Comparison of ENCODE assay signal across 1 cellular context in the genomic region with DNA sequence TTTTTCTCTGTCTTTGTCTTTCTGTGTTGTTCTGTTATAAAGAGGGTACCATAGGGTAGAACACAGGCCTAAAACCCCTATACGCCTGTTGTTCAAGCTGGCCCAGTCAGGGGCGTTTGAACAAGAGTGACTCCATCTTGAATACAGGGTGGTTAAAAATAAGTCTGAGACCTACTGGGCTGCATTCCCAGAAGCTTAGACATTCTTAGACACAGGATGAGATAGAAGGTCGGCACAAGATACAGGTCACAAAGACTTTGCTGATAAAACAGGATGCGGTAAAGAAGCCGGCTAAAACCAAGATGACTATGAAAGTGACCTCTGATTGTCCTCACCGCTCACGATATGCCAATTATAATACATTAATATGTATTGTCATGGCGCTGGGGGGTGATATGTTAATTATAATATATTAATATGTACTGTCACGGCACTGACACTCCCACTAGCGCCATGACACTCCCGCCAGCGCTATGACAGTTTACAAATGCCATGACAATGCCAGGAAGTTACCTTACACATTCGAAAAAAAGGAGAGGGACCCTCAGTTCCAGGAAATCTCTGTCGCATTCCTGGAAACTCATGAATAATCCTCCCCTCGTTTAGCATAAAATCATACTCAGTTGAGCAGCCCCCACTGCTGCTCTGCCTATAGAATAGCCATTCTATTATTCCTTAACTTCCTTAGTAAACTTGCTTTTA.
TF ChIP-seq lines count a peak whose summit lies in the region.

No MANE protein-coding gene starts in this region.

TF ChIP-seq in K562, 482 proteins besides CTCF, POLR2A, EP300 and RAD21 (continued from another document and continues in another):
- TF ChIP-seq, protein P1, sequence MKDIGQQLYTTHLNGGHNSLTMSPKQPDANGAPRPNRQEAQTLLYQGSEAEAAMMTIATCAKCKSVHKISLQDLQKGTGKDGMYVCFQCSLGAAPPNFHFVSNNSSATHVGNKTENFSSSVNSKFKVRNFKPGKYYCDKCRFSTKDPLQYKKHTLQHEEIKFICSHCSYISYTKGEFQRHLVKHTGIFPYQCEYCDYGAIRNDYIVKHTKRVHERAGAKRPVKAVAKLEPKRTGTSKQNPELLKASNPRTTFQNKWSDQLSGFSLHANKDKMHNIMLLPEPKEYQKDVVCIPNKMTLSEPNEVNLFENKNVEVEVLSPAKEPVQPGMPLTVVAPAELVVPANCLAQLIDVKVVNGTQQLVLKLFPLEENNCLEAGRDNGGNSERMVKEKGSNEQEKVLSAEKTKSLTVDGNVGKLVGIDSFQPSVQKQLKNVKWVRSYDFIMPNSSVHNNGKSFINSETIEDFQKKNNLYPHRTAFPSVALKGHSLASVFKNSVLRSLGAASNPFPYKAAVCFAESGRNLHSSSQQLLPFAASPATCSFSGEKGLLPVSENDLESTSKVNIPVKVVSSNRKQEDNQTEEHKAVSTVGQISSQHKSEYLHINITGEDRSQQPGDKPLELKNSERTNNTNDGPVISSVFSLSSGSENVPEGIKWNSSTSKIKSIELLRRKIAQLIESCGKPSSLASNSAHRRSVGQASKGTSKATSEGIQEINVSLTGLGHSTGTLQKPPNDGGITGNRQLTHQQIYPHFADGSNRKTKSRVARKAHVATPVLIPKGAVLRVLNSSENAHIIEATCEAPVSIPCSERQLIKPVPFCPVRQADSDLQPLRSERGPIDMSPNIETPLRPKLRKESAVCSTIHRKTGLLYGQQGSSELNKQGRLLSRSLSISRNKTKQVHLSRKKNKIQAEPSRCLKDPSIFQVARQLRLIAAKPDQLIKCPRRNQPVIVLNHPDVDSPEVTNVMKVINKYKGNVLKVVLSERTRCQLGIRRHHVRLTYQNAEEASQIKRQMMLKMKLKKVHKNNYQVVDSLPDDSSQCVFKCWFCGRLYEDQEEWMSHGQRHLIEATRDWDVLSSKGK (CRISPR knock-in tag; IDR thresholded peaks at IDR 0.05): peak; percentile 98
- TF ChIP-seq ZKSCAN8 (CRISPR knock-in tag; IDR thresholded peaks at IDR 0.05) (peak; percentile 99), ZNF3 (CRISPR knock-in tag; IDR thresholded peaks at IDR 0.05) (peak; percentile 97), ZNF830 (CRISPR knock-in tag; IDR thresholded peaks at IDR 0.05) (peak; percentile 100), HNRNPH1 (optimal IDR thresholded peaks at IDR 0.05; ENCODE audit: low read depth, low read length) (no peak), POLR2G (IDR thresholded peaks at IDR 0.05; ENCODE audit: low read depth, low read length) (no peak), OTX1 (CRISPR knock-in tag; IDR thresholded peaks at IDR 0.05) (peak; percentile 100), YBX1 (IDR thresholded peaks at IDR 0.05) (no peak), HDAC3 (IDR thresholded peaks at IDR 0.05; ENCODE audit: borderline replicate concordance, partially characterized antibody) (no peak), KDM5B (IDR thresholded peaks at IDR 0.05; ENCODE audit: insufficient replicate concordance, low read depth, low read length) (no peak), MECOM (CRISPR knock-in tag; IDR thresholded peaks at IDR 0.05) (peak; percentile 99), NCOR1 (IDR thresholded peaks at IDR 0.05) (no peak), CTBP1 (IDR thresholded peaks at IDR 0.05; ENCODE audit: borderline replicate concordance) (no peak), TEAD4 (IDR thresholded peaks at IDR 0.05; ENCODE audit: low read length) (no peak), TEAD4 (CRISPR knock-in tag; IDR thresholded peaks at IDR 0.05; ENCODE audit: borderline replicate concordance) (no peak), MYNN (IDR thresholded peaks at IDR 0.05) (no peak), MYNN (CRISPR knock-in tag; IDR thresholded peaks at IDR 0.05) (no peak), ZFP30 (CRISPR knock-in tag; IDR thresholded peaks at IDR 0.05; ENCODE audit: borderline replicate concordance) (no peak; the same call in 1 of the 2 replicates), FUS (optimal IDR thresholded peaks at IDR 0.05; ENCODE audit: low read depth, low read length) (no peak), MAFG (tag; conservative IDR thresholded peaks at IDR 0.05) (peak; percentile 71), HCFC1 (IDR thresholded peaks at IDR 0.05; ENCODE audit: low read depth, low read length) (no peak), GATAD2A (IDR thresholded peaks at IDR 0.05) (no peak), HIVEP1 (CRISPR knock-in tag; IDR thresholded peaks at IDR 0.05) (peak; percentile 100), RB1 (IDR thresholded peaks at IDR 0.05; ENCODE audit: low read depth) (no peak), ZNF41 (CRISPR knock-in tag; conservative IDR thresholded peaks at IDR 0.05) (peak; percentile 100), ZBTB8A (IDR thresholded peaks at IDR 0.05; ENCODE audit: partially characterized antibody) (no peak), SIN3B (IDR thresholded peaks at IDR 0.05; ENCODE audit: low read depth) (no peak), NFYB (IDR thresholded peaks at IDR 0.05; ENCODE audit: extremely low read depth, insufficient read length) (no peak), RHOXF2B (CRISPR knock-in tag; conservative IDR thresholded peaks at IDR 0.05) (peak; percentile 99), NCOA2 (IDR thresholded peaks at IDR 0.05; ENCODE audit: partially characterized antibody in 2 of 2) (no peak), DNMT1 (IDR thresholded peaks at IDR 0.05) (no peak), SMARCA5 (IDR thresholded peaks at IDR 0.05) (no peak), CHCHD3 (CRISPR knock-in tag; IDR thresholded peaks at IDR 0.05) (no peak), ZNF445 (CRISPR knock-in tag; IDR thresholded peaks at IDR 0.05; ENCODE audit: low read depth) (peak; percentile 100), CBX8 (IDR thresholded peaks at IDR 0.05; ENCODE audit: borderline replicate concordance, extremely low read depth, low read depth, low read length, poor library complexity, severe bottlenecking) (no peak)
- TF ChIP-seq, protein P2, sequence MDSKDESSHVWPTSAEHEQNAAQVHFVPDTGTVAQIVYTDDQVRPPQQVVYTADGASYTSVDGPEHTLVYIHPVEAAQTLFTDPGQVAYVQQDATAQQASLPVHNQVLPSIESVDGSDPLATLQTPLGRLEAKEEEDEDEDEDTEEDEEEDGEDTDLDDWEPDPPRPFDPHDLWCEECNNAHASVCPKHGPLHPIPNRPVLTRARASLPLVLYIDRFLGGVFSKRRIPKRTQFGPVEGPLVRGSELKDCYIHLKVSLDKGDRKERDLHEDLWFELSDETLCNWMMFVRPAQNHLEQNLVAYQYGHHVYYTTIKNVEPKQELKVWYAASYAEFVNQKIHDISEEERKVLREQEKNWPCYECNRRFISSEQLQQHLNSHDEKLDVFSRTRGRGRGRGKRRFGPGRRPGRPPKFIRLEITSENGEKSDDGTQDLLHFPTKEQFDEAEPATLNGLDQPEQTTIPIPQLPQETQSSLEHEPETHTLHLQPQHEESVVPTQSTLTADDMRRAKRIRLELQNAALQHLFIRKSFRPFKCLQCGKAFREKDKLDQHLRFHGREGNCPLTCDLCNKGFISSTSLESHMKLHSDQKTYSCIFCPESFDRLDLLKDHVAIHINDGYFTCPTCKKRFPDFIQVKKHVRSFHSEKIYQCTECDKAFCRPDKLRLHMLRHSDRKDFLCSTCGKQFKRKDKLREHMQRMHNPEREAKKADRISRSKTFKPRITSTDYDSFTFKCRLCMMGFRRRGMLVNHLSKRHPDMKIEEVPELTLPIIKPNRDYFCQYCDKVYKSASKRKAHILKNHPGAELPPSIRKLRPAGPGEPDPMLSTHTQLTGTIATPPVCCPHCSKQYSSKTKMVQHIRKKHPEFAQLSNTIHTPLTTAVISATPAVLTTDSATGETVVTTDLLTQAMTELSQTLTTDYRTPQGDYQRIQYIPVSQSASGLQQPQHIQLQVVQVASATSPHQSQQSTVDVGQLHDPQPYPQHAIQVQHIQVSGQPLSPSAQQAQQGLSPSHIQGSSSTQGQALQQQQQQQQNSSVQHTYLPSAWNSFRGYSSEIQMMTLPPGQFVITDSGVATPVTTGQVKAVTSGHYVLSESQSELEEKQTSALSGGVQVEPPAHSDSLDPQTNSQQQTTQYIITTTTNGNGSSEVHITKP (IDR thresholded peaks at IDR 0.05; ENCODE audit: partially characterized antibody): no peak
- TF ChIP-seq, protein P3, sequence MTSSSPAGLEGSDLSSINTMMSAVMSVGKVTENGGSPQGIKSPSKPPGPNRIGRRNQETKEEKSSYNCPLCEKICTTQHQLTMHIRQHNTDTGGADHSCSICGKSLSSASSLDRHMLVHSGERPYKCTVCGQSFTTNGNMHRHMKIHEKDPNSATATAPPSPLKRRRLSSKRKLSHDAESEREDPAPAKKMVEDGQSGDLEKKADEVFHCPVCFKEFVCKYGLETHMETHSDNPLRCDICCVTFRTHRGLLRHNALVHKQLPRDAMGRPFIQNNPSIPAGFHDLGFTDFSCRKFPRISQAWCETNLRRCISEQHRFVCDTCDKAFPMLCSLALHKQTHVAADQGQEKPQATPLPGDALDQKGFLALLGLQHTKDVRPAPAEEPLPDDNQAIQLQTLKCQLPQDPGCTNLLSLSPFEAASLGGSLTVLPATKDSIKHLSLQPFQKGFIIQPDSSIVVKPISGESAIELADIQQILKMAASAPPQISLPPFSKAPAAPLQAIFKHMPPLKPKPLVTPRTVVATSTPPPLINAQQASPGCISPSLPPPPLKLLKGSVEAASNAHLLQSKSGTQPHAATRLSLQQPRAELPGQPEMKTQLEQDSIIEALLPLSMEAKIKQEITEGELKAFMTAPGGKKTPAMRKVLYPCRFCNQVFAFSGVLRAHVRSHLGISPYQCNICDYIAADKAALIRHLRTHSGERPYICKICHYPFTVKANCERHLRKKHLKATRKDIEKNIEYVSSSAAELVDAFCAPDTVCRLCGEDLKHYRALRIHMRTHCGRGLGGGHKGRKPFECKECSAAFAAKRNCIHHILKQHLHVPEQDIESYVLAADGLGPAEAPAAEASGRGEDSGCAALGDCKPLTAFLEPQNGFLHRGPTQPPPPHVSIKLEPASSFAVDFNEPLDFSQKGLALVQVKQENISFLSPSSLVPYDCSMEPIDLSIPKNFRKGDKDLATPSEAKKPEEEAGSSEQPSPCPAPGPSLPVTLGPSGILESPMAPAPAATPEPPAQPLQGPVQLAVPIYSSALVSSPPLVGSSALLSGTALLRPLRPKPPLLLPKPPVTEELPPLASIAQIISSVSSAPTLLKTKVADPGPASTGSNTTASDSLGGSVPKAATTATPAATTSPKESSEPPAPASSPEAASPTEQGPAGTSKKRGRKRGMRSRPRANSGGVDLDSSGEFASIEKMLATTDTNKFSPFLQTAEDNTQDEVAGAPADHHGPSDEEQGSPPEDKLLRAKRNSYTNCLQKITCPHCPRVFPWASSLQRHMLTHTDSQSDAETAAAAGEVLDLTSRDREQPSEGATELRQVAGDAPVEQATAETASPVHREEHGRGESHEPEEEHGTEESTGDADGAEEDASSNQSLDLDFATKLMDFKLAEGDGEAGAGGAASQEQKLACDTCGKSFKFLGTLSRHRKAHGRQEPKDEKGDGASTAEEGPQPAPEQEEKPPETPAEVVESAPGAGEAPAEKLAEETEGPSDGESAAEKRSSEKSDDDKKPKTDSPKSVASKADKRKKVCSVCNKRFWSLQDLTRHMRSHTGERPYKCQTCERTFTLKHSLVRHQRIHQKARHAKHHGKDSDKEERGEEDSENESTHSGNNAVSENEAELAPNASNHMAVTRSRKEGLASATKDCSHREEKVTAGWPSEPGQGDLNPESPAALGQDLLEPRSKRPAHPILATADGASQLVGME (CRISPR knock-in tag; IDR thresholded peaks at IDR 0.05): peak; percentile 100
- TF ChIP-seq, protein P4, sequence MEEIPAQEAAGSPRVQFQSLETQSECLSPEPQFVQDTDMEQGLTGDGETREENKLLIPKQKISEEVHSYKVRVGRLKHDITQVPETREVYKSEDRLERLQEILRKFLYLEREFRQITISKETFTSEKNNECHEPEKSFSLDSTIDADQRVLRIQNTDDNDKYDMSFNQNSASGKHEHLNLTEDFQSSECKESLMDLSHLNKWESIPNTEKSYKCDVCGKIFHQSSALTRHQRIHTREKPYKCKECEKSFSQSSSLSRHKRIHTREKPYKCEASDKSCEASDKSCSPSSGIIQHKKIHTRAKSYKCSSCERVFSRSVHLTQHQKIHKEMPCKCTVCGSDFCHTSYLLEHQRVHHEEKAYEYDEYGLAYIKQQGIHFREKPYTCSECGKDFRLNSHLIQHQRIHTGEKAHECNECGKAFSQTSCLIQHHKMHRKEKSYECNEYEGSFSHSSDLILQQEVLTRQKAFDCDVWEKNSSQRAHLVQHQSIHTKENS (CRISPR knock-in tag; IDR thresholded peaks at IDR 0.05): peak; percentile 99
- TF ChIP-seq, protein P5, sequence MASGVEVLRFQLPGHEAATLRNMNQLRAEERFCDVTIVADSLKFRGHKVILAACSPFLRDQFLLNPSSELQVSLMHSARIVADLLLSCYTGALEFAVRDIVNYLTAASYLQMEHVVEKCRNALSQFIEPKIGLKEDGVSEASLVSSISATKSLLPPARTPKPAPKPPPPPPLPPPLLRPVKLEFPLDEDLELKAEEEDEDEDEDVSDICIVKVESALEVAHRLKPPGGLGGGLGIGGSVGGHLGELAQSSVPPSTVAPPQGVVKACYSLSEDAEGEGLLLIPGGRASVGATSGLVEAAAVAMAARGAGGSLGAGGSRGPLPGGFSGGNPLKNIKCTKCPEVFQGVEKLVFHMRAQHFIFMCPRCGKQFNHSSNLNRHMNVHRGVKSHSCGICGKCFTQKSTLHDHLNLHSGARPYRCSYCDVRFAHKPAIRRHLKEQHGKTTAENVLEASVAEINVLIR (CRISPR knock-in tag; IDR thresholded peaks at IDR 0.05): peak; percentile 98
- TF ChIP-seq, protein P6, sequence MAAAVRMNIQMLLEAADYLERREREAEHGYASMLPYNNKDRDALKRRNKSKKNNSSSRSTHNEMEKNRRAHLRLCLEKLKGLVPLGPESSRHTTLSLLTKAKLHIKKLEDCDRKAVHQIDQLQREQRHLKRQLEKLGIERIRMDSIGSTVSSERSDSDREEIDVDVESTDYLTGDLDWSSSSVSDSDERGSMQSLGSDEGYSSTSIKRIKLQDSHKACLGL (CRISPR knock-in tag; IDR thresholded peaks at IDR 0.05; ENCODE audit: borderline replicate concordance, poor library complexity, severe bottlenecking): peak; percentile 77
- TF ChIP-seq, protein P7, sequence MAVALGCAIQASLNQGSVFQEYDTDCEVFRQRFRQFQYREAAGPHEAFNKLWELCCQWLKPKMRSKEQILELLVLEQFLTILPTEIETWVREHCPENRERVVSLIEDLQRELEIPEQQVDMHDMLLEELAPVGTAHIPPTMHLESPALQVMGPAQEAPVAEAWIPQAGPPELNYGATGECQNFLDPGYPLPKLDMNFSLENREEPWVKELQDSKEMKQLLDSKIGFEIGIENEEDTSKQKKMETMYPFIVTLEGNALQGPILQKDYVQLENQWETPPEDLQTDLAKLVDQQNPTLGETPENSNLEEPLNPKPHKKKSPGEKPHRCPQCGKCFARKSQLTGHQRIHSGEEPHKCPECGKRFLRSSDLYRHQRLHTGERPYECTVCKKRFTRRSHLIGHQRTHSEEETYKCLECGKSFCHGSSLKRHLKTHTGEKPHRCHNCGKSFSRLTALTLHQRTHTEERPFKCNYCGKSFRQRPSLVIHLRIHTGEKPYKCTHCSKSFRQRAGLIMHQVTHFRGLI (CRISPR knock-in tag; IDR thresholded peaks at IDR 0.05): peak; percentile 100
- TF ChIP-seq, protein P8, sequence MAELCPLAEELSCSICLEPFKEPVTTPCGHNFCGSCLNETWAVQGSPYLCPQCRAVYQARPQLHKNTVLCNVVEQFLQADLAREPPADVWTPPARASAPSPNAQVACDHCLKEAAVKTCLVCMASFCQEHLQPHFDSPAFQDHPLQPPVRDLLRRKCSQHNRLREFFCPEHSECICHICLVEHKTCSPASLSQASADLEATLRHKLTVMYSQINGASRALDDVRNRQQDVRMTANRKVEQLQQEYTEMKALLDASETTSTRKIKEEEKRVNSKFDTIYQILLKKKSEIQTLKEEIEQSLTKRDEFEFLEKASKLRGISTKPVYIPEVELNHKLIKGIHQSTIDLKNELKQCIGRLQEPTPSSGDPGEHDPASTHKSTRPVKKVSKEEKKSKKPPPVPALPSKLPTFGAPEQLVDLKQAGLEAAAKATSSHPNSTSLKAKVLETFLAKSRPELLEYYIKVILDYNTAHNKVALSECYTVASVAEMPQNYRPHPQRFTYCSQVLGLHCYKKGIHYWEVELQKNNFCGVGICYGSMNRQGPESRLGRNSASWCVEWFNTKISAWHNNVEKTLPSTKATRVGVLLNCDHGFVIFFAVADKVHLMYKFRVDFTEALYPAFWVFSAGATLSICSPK (IDR thresholded peaks at IDR 0.05; ENCODE audit: borderline replicate concordance): no peak
